15 cellular contexts compared by ENCODE assay signal in genomic region chr7:106841896-106842390, GRCh38. TPM values are rescaled to one million over a fixed set of nuclear protein-coding genes. Genes with fewer than 3 reads are reported as not detected.
DNase-seq lines count a peak whose midpoint lies in the region; ATAC-seq, FAIRE-seq and TF ChIP-seq lines count a peak whose summit lies in the region.
"Had no signal": no experiment of that assay in that cellular context is flagged by ENCODE, and none has a peak within 500 bp of the region (broad histone marks: within the 10 kb centered on the region; RNA-seq: fewer than 3 reads in every experiment).

No MANE protein-coding gene starts in this region.

- no peak overlapping the region for H3K9ac ChIP-seq in HepG2 (ENCODE audit: insufficient read depth, low read depth, low read length)

- no peak overlapping the region for H3K4me3 ChIP-seq in HepG2 (replicated peaks in 1 of 3; ENCODE audit: insufficient read depth in 1 of 3, low read depth in 2 of 3, low read length in 3 of 3)
- no peak overlapping the region for H3K4me3 ChIP-seq in right lobe of liver
- H3K4me3 ChIP-seq: upper lobe of right lung had no signal

- no peak overlapping the region for H3K4me2 ChIP-seq in HepG2 (ENCODE audit: low read depth, low read length)

- no peak for DNase-seq in HepG2 (ENCODE audit: low spot score)
- no peak for DNase-seq in right lobe of liver
- DNase-seq in NCI-H748 treated with DMSO at 0.1 percent for 48 hours (lab: John Stamatoyannopoulos, UW), result peak; percentile 82
- DNase-seq in foreskin melanocyte, result peak; percentile 55
- no peak for DNase-seq in T-cell
- no peak for DNase-seq in NCI-H82 treated with DMSO at 0.1 percent for 48 hours (lab: John Stamatoyannopoulos, UW; ENCODE audit: unreplicated experiment)
- no peak for DNase-seq in activated CD4-positive, alpha-beta T cell treated with anti-CD3 and anti-CD28 coated beads for 48 hours
- DNase-seq: central memory CD4-positive, alpha-beta T cell; midbrain; NCI-H2171 treated with DMSO at 0.1 percent for 48 hours; upper lobe of right lung had no signal

- CTCF ChIA-PET in HepG2 (lab: Yijun Ruan, JAX; ENCODE audit: low intra/inter-chr PET ratio, low total read pairs) (no interaction called here), T-cell (lab: Charles Lee) (interaction anchor here in 1 of 2 donors (0.6 kb wide), 1 partner anchor 794 kb away, joined by 8 read pairs; no protein-coding TSS in a partner anchor)

- TF ChIP-seq CTCF in HepG2 (CRISPR knock-in tag; IDR thresholded peaks at IDR 0.05), result no peak
- no peak for TF ChIP-seq CTCF in right lobe of liver (IDR thresholded peaks at IDR 0.05)

- no peak overlapping the region for H2AFZ ChIP-seq in HepG2 (ENCODE audit: low read length)

- intact Hi-C loops in HepG2 (cut with micrococcal nuclease; ENCODE audit: unreplicated experiment) (no loop called here), right lobe of liver (cut with DNase I) (no loop called here)

- no peak for TF ChIP-seq RAD21 in HepG2 (CRISPR knock-in tag; IDR thresholded peaks at IDR 0.05)

- no peaks in the 10 kb centered on the region for H3K36me3 Mint-ChIP-seq in T-cell
- H3K36me3 Mint-ChIP-seq: activated naive CD8-positive, alpha-beta T cell had no signal

- no peak overlapping the region for H3K27ac Mint-ChIP-seq in T-cell
- H3K27ac Mint-ChIP-seq: activated naive CD8-positive, alpha-beta T cell; progenitor cell of endocrine pancreas had no signal

- POLR2A ChIA-PET in HepG2 (lab: Yijun Ruan, JAX), result no interaction called here
- POLR2A ChIA-PET in T-cell (lab: Charles Lee), result no interaction called here

- no peak for ATAC-seq in HepG2
- ATAC-seq in right lobe of liver, result no peak
- ATAC-seq in HG03108 (IDR thresholded peaks at IDR 0.05; ENCODE audit: unreplicated experiment), result no peak
- no peak for ATAC-seq in T-cell (replicated peaks in 1 of 4)
- ATAC-seq: upper lobe of right lung had no signal

- in situ Hi-C loops in HepG2 (cut with HindIII; ENCODE audit: extremely low pct_ligation_motif_present, low pct_unique_long_range_greater_than_20kb), result no loop called here

- H3K4me1 ChIP-seq in HepG2 (ENCODE audit: insufficient read depth, low read length) (no peaks in the 10 kb centered on the region), right lobe of liver (no peaks in the 10 kb centered on the region)
- H3K4me1 ChIP-seq: upper lobe of right lung had no signal

- no peaks in the 10 kb centered on the region for H3K36me3 ChIP-seq in HepG2 (replicated peaks in 1 of 2; ENCODE audit: control insufficient read depth in 1 of 2, insufficient read depth in 2 of 2, low read length in 2 of 2)
- no peaks in the 10 kb centered on the region for H3K36me3 ChIP-seq in right lobe of liver
- H3K36me3 ChIP-seq: upper lobe of right lung had no signal

- no TSS peak for BruUV-seq in HepG2 (replicated peaks; lab: Mats Ljungman, UMichigan)

- TF ChIP-seq EP300 in HepG2 (IDR thresholded peaks at IDR 0.05; ENCODE audit: low read depth in 2 of 2, low read length in 2 of 2) (no peak), HepG2 (CRISPR knock-in tag; IDR thresholded peaks at IDR 0.05; ENCODE audit: borderline replicate concordance) (no peak)

- no peaks in the 10 kb centered on the region for H4K20me1 ChIP-seq in HepG2 (ENCODE audit: insufficient read depth, low read length)

- TF ChIP-seq POLR2A in HepG2 (IDR thresholded peaks at IDR 0.05; ENCODE audit: insufficient read depth in 1 of 2, low read depth in 2 of 2, low read length in 2 of 2) (no peak), right lobe of liver (IDR thresholded peaks at IDR 0.05) (no peak)

- peaks cover 0 to 2% of the 10 kb centered on the region in 2 donors for H3K27me3 Mint-ChIP-seq in T-cell
- H3K27me3 Mint-ChIP-seq: activated naive CD8-positive, alpha-beta T cell had no signal

- no peak overlapping the region for H3K4me3 Mint-ChIP-seq in T-cell
- H3K4me3 Mint-ChIP-seq: activated naive CD8-positive, alpha-beta T cell had no signal

- FAIRE-seq in HepG2 (lab: Jason Lieb, UNC), result no peak
- FAIRE-seq: D721Med had no signal

- H3K79me2 ChIP-seq in HepG2 (ENCODE audit: insufficient read depth, low read length), result no peaks in the 10 kb centered on the region

- peaks cover 1 to 8% of the 10 kb centered on the region in 2 experiments; a peak in 3 of 5 replicates for H3K27me3 ChIP-seq in HepG2 (ENCODE audit: control insufficient read depth in 1 of 2, insufficient read depth in 2 of 2, low read length in 2 of 2)
- no peaks in the 10 kb centered on the region for H3K27me3 ChIP-seq in right lobe of liver
- H3K27me3 ChIP-seq: upper lobe of right lung had no signal

- no peaks in the 10 kb centered on the region for H3K9me3 ChIP-seq in HepG2 (ENCODE audit: low read length)
- no peaks in the 10 kb centered on the region for H3K9me3 ChIP-seq in right lobe of liver
- H3K9me3 ChIP-seq: upper lobe of right lung had no signal

- peaks cover 0 to 3% (median 2%) of the 10 kb centered on the region in 3 donors for H3K4me1 Mint-ChIP-seq in T-cell

- H3K27ac ChIP-seq in HepG2 (ENCODE audit: extremely low read length, insufficient read depth, low read length) (no peak overlapping the region), right lobe of liver (no peak overlapping the region)
- H3K27ac ChIP-seq: upper lobe of right lung had no signal

- H3K9me3 Mint-ChIP-seq in T-cell, result no peaks in the 10 kb centered on the region

TF ChIP-seq in HepG2, 621 proteins besides CTCF, POLR2A, EP300 and RAD21:
- TF ChIP-seq AKNA (CRISPR knock-in tag; IDR thresholded peaks at IDR 0.05; ENCODE audit: borderline replicate concordance), result no peak
- peak; percentile 79 for TF ChIP-seq ATF7 (IDR thresholded peaks at IDR 0.05)
- TF ChIP-seq ATF7 (CRISPR knock-in tag; IDR thresholded peaks at IDR 0.05), result no peak

RNA-seq across cellular contexts. Expression of gene PIK3CG, which starts 23.1 kb away (rescaled TPM):
- total RNA-seq in HepG2 (2016; rRNA removed; fragmentation: Illumina TruSeq; extraction: Trizol), result not detected in 2 replicates
- not detected in 2 replicates for total RNA-seq in HepG2 (2016; cell fraction: cytosol; rRNA removed; fragmentation: Illumina TruSeq; extraction: Trizol; ENCODE audit: low read depth)
- total RNA-seq in HepG2 (2016; cell fraction: insoluble cytoplasmic fraction; rRNA removed; fragmentation: Illumina TruSeq; extraction: Trizol), result not detected in 2 replicates
- total RNA-seq in HepG2 (2016; cell fraction: membrane; rRNA removed; fragmentation: Illumina TruSeq; extraction: Trizol), result not detected in 2 replicates
- not detected in 2 replicates for total RNA-seq in HepG2 (2016; cell fraction: nucleus; rRNA removed; fragmentation: Illumina TruSeq; extraction: Trizol)
- polyA plus RNA-seq in HepG2 (2011; rRNA removed), result not detected in 2 replicates
- polyA plus RNA-seq in HepG2 (2011; cell fraction: cytosol; rRNA removed), result not detected in 2 replicates
- polyA plus RNA-seq in HepG2 (2011; cell fraction: nucleus; rRNA removed), result not detected in 2 replicates
- not detected in 2 replicates for polyA plus RNA-seq in HepG2 (2012)
- polyA plus RNA-seq in HepG2 (2016; cell fraction: cytosol; fragmentation: Illumina TruSeq; extraction: Trizol; ENCODE audit: low read depth), result not detected in 2 replicates
- not detected in 2 replicates for polyA plus RNA-seq in HepG2 (2016; cell fraction: insoluble cytoplasmic fraction; fragmentation: Illumina TruSeq; extraction: Trizol; ENCODE audit: low read depth)
- not detected in 2 replicates for polyA plus RNA-seq in HepG2 (2016; cell fraction: membrane; fragmentation: Illumina TruSeq; extraction: Trizol; ENCODE audit: low read depth)
- not detected in 2 replicates for polyA plus RNA-seq in HepG2 (2016; cell fraction: nucleus; fragmentation: Illumina TruSeq; extraction: Trizol; ENCODE audit: insufficient read depth, low read depth)
- polyA minus RNA-seq in HepG2 (2011; rRNA and poly(A)+ RNA removed; ENCODE audit: low replicate concordance), result 0.04 and 0.16 TPM in 2 replicates
- not detected in 2 replicates for polyA minus RNA-seq in HepG2 (2011; cell fraction: cytosol; rRNA and poly(A)+ RNA removed)
- polyA minus RNA-seq in HepG2 (2011; cell fraction: nucleus; rRNA and poly(A)+ RNA removed), result not detected in 2 replicates
- 1 to 10 TPM in 1 of 6 experiments, under 1 TPM in 5; 0.53 to 1.9 (median 0.71) TPM for total RNA-seq in right lobe of liver
- total RNA-seq in T-cell, result 10 to 100 TPM; 27.8 to 33.7 (median 28.4) TPM
- total RNA-seq: progenitor cell of endocrine pancreas had no signal

Comparison
In these comparisons a context has a peak if more than half of its experiments do, and no peak if none do; other contexts are left out.
1. DNase-seq: peak in NCI-H748 treated with DMSO at 0.1 percent for 48 hours (single experiment) and foreskin melanocyte (single experiment); none in HepG2 (single experiment), right lobe of liver (0 of 3), T-cell (0 of 34), NCI-H82 treated with DMSO at 0.1 percent for 48 hours (single experiment) and activated CD4-positive, alpha-beta T cell treated with anti-CD3 and anti-CD28 coated beads for 48 hours (single experiment).
2. RNA of gene PIK3CG, which starts 23.1 kb away (total RNA-seq): 27.8 to 33.7 TPM in T-cell; 0.53 to 1.9 TPM in right lobe of liver and not detected in HepG2; every median in the first group is over 4 times any median in the second.